In the genomic region with DNA sequence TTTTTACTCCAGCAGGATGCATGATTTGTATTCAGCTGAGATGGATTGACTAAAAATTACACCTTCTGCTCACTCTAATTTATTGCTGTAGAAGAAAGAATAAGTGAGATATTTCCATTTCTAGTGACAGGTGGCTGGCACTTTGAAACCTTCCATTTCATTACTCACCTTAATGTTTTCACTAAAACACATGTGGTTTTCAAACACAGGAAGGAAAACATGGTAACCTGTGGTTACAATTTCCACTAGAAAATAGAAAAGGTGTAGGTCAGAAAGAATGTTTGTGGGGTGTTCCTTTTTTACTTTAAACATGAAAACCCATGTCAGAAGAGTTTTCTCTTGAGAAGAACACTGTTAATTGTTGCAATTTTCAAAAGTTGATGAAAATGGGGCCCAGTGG, we compare ENCODE assay signal across 21 cellular contexts. TPM values are rescaled to one million over a fixed set of nuclear protein-coding genes. Genes with fewer than 3 reads are reported as not detected.
A peak's percentile ranks its signal among the peaks of the same experiment; 100 is the strongest.
DNase-seq lines count a peak whose midpoint lies in the region; ATAC-seq, FAIRE-seq and TF ChIP-seq lines count a peak whose summit lies in the region.
"Had no signal": no experiment of that assay in that cellular context is flagged by ENCODE, and none has a peak within 500 bp of the region (broad histone marks: within the 10 kb centered on the region; RNA-seq: fewer than 3 reads in every experiment).

No MANE protein-coding gene starts in this region.

- RAD21 ChIA-PET in GM12878 (lab: Charles Lee; ENCODE audit: unreplicated experiment) = interaction anchor here (0.9 to 2.2 kb wide), 3 partner anchors 11 to 100 kb away, joined by 3 to 11 read pairs (median 3); no protein-coding TSS in a partner anchor

- TF ChIP-seq CTCF in Peyer's patch (IDR thresholded peaks at IDR 0.05) (no peak), GM12878 (IDR thresholded peaks at IDR 0.05 in 2 of 3, conservative IDR thresholded peaks at IDR 0.05 in 1 of 3; ENCODE audit: control insufficient read depth in 2 of 3, extremely low read depth in 1 of 3, insufficient read depth in 1 of 3, low read depth in 3 of 3, low read length in 3 of 3) (no peak)

- DNase-seq in activated CD8-positive, alpha-beta memory T cell treated with anti-CD3 and anti-CD28 coated beads, Interleukin-2, amount 10 ng/mL, durations not matched to agents 7 days and 5 days = no peak
- DNase-seq in activated CD8-positive, alpha-beta memory T cell treated with anti-CD3 and anti-CD28 coated beads for 24 hours = no peak
- DNase-seq in Peyer's patch (no peak), GM12878 (ENCODE audit: low read depth, low spot score) (no peak), HCEC 1CT (no peak), substantia nigra (lab: John Stamatoyannopoulos, UW) (no peak), COLO668 (lab: John Stamatoyannopoulos, UW; ENCODE audit: unreplicated experiment) (no peak)
- no peak for DNase-seq in stimulated activated effector memory CD8-positive, alpha-beta T cell treated with anti-CD3 and anti-CD28 coated beads, Interleukin-12 subunit alpha, Interleukin-12 subunit beta, amount 100 ng/mL, for 72 hours (ENCODE audit: low spot score in 2 of 2)
- DNase-seq: activated CD4-positive, alpha-beta T cell treated with anti-CD3 and anti-CD28 coated beads, Interleukin-2, amount 50 U/mL, for 4 hours; activated gamma-delta T cell; cortex of kidney; DMS79; foreskin keratinocyte; kidney glomerular epithelial cell; NCI-H2227 treated with DMSO at 0.1 percent for 48 hours had no signal

- no peak for TF ChIP-seq POLR2A in Peyer's patch (IDR thresholded peaks at IDR 0.05)
- TF ChIP-seq POLR2A in GM12878 (IDR thresholded peaks at IDR 0.05; ENCODE audit: low read depth, low read length) = no peak

- H4K20me1 ChIP-seq in GM12878 (ENCODE audit: control insufficient read depth, insufficient read depth) = no peaks in the 10 kb centered on the region

- no peak overlapping the region for H2AFZ ChIP-seq in GM12878 (ENCODE audit: control insufficient read depth, low read depth, low read length)
- H2AFZ ChIP-seq: GM23338, neural progenitor cell had no signal

- H3K27ac ChIP-seq in Peyer's patch (peak overlapping the region in 3 of 4 donors; percentile 1 to 59 (median 32)), GM12878 (ENCODE audit: control insufficient read depth, insufficient read depth) (no peak overlapping the region), substantia nigra (ENCODE audit: low read depth, low read length, poor library complexity, severe bottlenecking) (no peak overlapping the region)
- H3K27ac ChIP-seq: foreskin keratinocyte, neural progenitor cell, tibial nerve had no signal

- no peaks in the 10 kb centered on the region for H3K27me3 Mint-ChIP-seq in activated CD8-positive, alpha-beta memory T cell treated with anti-CD3 and anti-CD28 coated beads, Interleukin-2, amount 10 ng/mL, durations not matched to agents 7 days and 5 days

- in situ Hi-C loops in GM12878 (cut with MboI) = no loop called here

- no peaks in the 10 kb centered on the region for H3K4me1 ChIP-seq in Peyer's patch
- H3K4me1 ChIP-seq in GM12878 (ENCODE audit: control insufficient read depth, insufficient read depth, low read length) = no peaks in the 10 kb centered on the region
- H3K4me1 ChIP-seq: neural progenitor cell had no signal

- no TSS peak for BruUV-seq in GM12878 (replicated peaks; lab: Mats Ljungman, UMichigan)

- peaks cover 64% of the 10 kb centered on the region for H3K4me1 Mint-ChIP-seq in activated CD8-positive, alpha-beta memory T cell treated with anti-CD3 and anti-CD28 coated beads, Interleukin-2, amount 10 ng/mL, durations not matched to agents 7 days and 5 days
- H3K4me1 Mint-ChIP-seq in stimulated activated effector memory CD8-positive, alpha-beta T cell treated with anti-CD3 and anti-CD28 coated beads, Interleukin-12 subunit alpha, Interleukin-12 subunit beta, amount 100 ng/mL, for 72 hours = peaks cover 62% of the 10 kb centered on the region
- H3K4me1 Mint-ChIP-seq: CD14-positive monocyte, memory B cell had no signal

- H3K27me3 ChIP-seq in Peyer's patch = no peaks in the 10 kb centered on the region
- H3K27me3 ChIP-seq in GM12878 (replicated peaks in 1 of 2; ENCODE audit: control insufficient read depth in 2 of 2, insufficient read depth in 2 of 2, low read length in 1 of 2) = no peaks in the 10 kb centered on the region; a peak in 1 of 4 replicates
- H3K27me3 ChIP-seq: foreskin keratinocyte, neural progenitor cell, tibial nerve had no signal

- H3K9ac ChIP-seq in GM12878 (ENCODE audit: control insufficient read depth, insufficient read depth, low read length) = no peak overlapping the region
- H3K9ac ChIP-seq: neural progenitor cell had no signal

- no peak for TF ChIP-seq RAD21 in GM12878 (IDR thresholded peaks at IDR 0.05; ENCODE audit: insufficient read depth, low read depth, low read length)

- no peaks in the 10 kb centered on the region for H3K79me2 ChIP-seq in GM12878 (ENCODE audit: control insufficient read depth, insufficient read depth, low read length)

- no peaks in the 10 kb centered on the region for H3K9me3 ChIP-seq in Peyer's patch
- H3K9me3 ChIP-seq in GM12878 (replicated peaks; ENCODE audit: control insufficient read depth, insufficient read depth, low read length) = no peaks in the 10 kb centered on the region
- H3K9me3 ChIP-seq: tibial nerve had no signal

- SMC1A ChIA-PET in GM12878 (lab: Charles Lee; ENCODE audit: uncharacterized antibody, unreplicated experiment) = interaction anchor here (0.7 to 2.9 kb wide), 5 partner anchors 8 to 146 kb away, joined by 3 to 12 read pairs (median 4); a partner anchor contains a TSS

- intact Hi-C loops in GM12878 (cut with micrococcal nuclease; ENCODE audit: unreplicated experiment) = no loop called here

- ATAC-seq in activated CD8-positive, alpha-beta memory T cell treated with anti-CD3 and anti-CD28 coated beads, Interleukin-2, amount 10 ng/mL, durations not matched to agents 7 days and 5 days = peak; percentile 67
- peak; percentile 42 for ATAC-seq in GM12878
- ATAC-seq in stimulated activated effector memory CD8-positive, alpha-beta T cell treated with anti-CD3 and anti-CD28 coated beads, Interleukin-12 subunit alpha, Interleukin-12 subunit beta, amount 100 ng/mL, for 72 hours = peak; percentile 83
- ATAC-seq: foreskin keratinocyte, GM23338, SK-N-SH treated with all-trans-retinoic acid at 6 μM for 48 hours had no signal

- no peaks in the 10 kb centered on the region for H3K9me3 Mint-ChIP-seq in activated CD8-positive, alpha-beta memory T cell treated with anti-CD3 and anti-CD28 coated beads, Interleukin-2, amount 10 ng/mL, durations not matched to agents 7 days and 5 days (ENCODE audit: low read depth)
- H3K9me3 Mint-ChIP-seq in stimulated activated effector memory CD8-positive, alpha-beta T cell treated with anti-CD3 and anti-CD28 coated beads, Interleukin-12 subunit alpha, Interleukin-12 subunit beta, amount 100 ng/mL, for 72 hours = no peaks in the 10 kb centered on the region
- H3K9me3 Mint-ChIP-seq: GM23338, memory B cell, neural progenitor cell had no signal

- H3K4me2 ChIP-seq in GM12878 (ENCODE audit: control insufficient read depth, insufficient read depth) = no peak overlapping the region
- H3K4me2 ChIP-seq: GM23338, neural progenitor cell had no signal

- POLR2A ChIA-PET in GM12878 (lab: Charles Lee) = no interaction called here

- H3K27ac Mint-ChIP-seq in activated CD8-positive, alpha-beta memory T cell treated with anti-CD3 and anti-CD28 coated beads, Interleukin-2, amount 10 ng/mL, durations not matched to agents 7 days and 5 days = peak overlapping the region; percentile 91
- peak overlapping the region; percentile 90 for H3K27ac Mint-ChIP-seq in stimulated activated effector memory CD8-positive, alpha-beta T cell treated with anti-CD3 and anti-CD28 coated beads, Interleukin-12 subunit alpha, Interleukin-12 subunit beta, amount 100 ng/mL, for 72 hours
- H3K27ac Mint-ChIP-seq: CD14-positive monocyte, GM23338, memory B cell, neural progenitor cell had no signal

- FAIRE-seq in GM12878 (lab: Jason Lieb, UNC) = no peak

- TF ChIP-seq EP300 in GM12878 (IDR thresholded peaks at IDR 0.05; ENCODE audit: borderline replicate concordance in 1 of 2, control insufficient read depth in 1 of 2, low read depth in 2 of 2, low read length in 2 of 2) = peak; percentile 25 to 66; a peak in 1 of 4 replicates

- CTCF ChIA-PET in activated CD8-positive, alpha-beta memory T cell treated with anti-CD3 and anti-CD28 coated beads, Interleukin-2, amount 10 ng/mL, durations not matched to agents 7 days and 5 days (lab: Charles Lee) = interaction anchor here (1.0 to 2.6 kb wide), 5 partner anchors 11 to 118 kb away, joined by 3 to 12 read pairs (median 7); no protein-coding TSS in a partner anchor
- CTCF ChIA-PET in GM12878 (lab: Yijun Ruan, JAX) = interaction anchor here (1.0 to 1.6 kb wide), 3 partner anchors 10 to 126 kb away, joined by 3 to 4 read pairs (median 3); no protein-coding TSS in a partner anchor

- H3K36me3 Mint-ChIP-seq in activated CD8-positive, alpha-beta memory T cell treated with anti-CD3 and anti-CD28 coated beads, Interleukin-2, amount 10 ng/mL, durations not matched to agents 7 days and 5 days = peaks cover 52% of the 10 kb centered on the region
- H3K36me3 Mint-ChIP-seq in stimulated activated effector memory CD8-positive, alpha-beta T cell treated with anti-CD3 and anti-CD28 coated beads, Interleukin-12 subunit alpha, Interleukin-12 subunit beta, amount 100 ng/mL, for 72 hours = peaks cover 85% of the 10 kb centered on the region
- H3K36me3 Mint-ChIP-seq: memory B cell, neural progenitor cell had no signal

- H3K4me3 ChIP-seq in Peyer's patch (no peak overlapping the region), GM12878 (no peak overlapping the region)
- H3K4me3 ChIP-seq: GM23338, neural progenitor cell, tibial nerve had no signal

- H3K36me3 ChIP-seq in Peyer's patch (no peaks in the 10 kb centered on the region), GM12878 (ENCODE audit: control insufficient read depth in 2 of 2, insufficient read depth in 2 of 2, low read length in 1 of 2) (no peaks in the 10 kb centered on the region)
- H3K36me3 ChIP-seq: neural progenitor cell, tibial nerve had no signal

- H3K4me3 Mint-ChIP-seq in activated CD8-positive, alpha-beta memory T cell treated with anti-CD3 and anti-CD28 coated beads, Interleukin-2, amount 10 ng/mL, durations not matched to agents 7 days and 5 days = peak overlapping the region; percentile 30
- peak overlapping the region; percentile 19 for H3K4me3 Mint-ChIP-seq in stimulated activated effector memory CD8-positive, alpha-beta T cell treated with anti-CD3 and anti-CD28 coated beads, Interleukin-12 subunit alpha, Interleukin-12 subunit beta, amount 100 ng/mL, for 72 hours
- H3K4me3 Mint-ChIP-seq: CD14-positive monocyte, GM23338, memory B cell, neural progenitor cell had no signal

RNA-seq across cellular contexts. Expression of a gene that starts 12.0 kb away (rescaled TPM):
- 10 to 100 TPM; 51.0 to 58.7 TPM for total RNA-seq in activated CD8-positive, alpha-beta memory T cell treated with anti-CD3 and anti-CD28 coated beads, Interleukin-2, amount 10 ng/mL, durations not matched to agents 7 days and 5 days
- 10 to 100 TPM in 1 of 4 donors, 1 to 10 TPM in 3; 1.8 to 11.6 (median 3.7) TPM for total RNA-seq in Peyer's patch
- 0.17 and 0.29 TPM in 2 replicates for total RNA-seq in GM12878 (2013; cell fraction: nucleolus; rRNA removed)
- total RNA-seq in GM12878 (2014; rRNA removed) = 0.98 and 1.1 TPM in 2 replicates
- total RNA-seq in GM12878 (2014; rRNA removed; fragmentation: Illumina TruSeq; extraction: Trizol) = 0.78 and 0.98 TPM in 2 replicates
- 0.93 and 0.97 TPM in 2 replicates for total RNA-seq in GM12878 (2021)
- polyA plus RNA-seq in GM12878 (2011; ENCODE audit: low read depth) = not detected
- 8.9 and 10.1 TPM in 2 replicates for polyA plus RNA-seq in GM12878 (2011; rRNA removed)
- 5.2 and 6.4 TPM in 2 replicates for polyA plus RNA-seq in GM12878 (2011; cell fraction: cytosol; rRNA removed)
- polyA plus RNA-seq in GM12878 (2011; cell fraction: nucleus; rRNA removed) = 5.3 and 5.8 TPM in 2 replicates
- polyA plus RNA-seq in GM12878 (2012) = not detected in 2 replicates
- 1.1 and 1.2 TPM in 2 replicates for polyA plus RNA-seq in GM12878 (2014; fragmentation: Illumina TruSeq; extraction: Trizol)
- under 1 TPM; 0.26 to 0.44 TPM for polyA plus RNA-seq in GM12878 (2014; fragmentation: Nextera tagmentation; extraction: Ambion mirVana)
- polyA plus RNA-seq in GM12878 (2014; rRNA removed) = 0.91 and 0.94 TPM in 2 replicates
- polyA plus RNA-seq in GM12878 (2016; fragmentation: Nextera tagmentation; extraction: Ambion mirVana) = 1 to 10 TPM in 1 of 2 experiments, under 1 TPM in 1; 0.76 to 1.3 TPM
- 11.9 and 14.6 TPM in 2 replicates for polyA minus RNA-seq in GM12878 (2011; rRNA and poly(A)+ RNA removed)
- polyA minus RNA-seq in GM12878 (2011; cell fraction: cytosol; rRNA and poly(A)+ RNA removed) = 2.9 and 3.1 TPM in 2 replicates
- 4.4 and 6.9 TPM in 2 replicates for polyA minus RNA-seq in GM12878 (2011; cell fraction: nucleus; rRNA and poly(A)+ RNA removed)

Comparison
In these comparisons a context has a peak if more than half of its experiments do, and no peak if none do; other contexts are left out.
1. H3K27ac ChIP-seq: peak in Peyer's patch (3 of 4); none in GM12878 (single experiment) and substantia nigra (single experiment).
2. RNA of a gene that starts 12.0 kb away (total RNA-seq): 51.0 to 58.7 TPM in activated CD8-positive, alpha-beta memory T cell treated with anti-CD3 and anti-CD28 coated beads, Interleukin-2, amount 10 ng/mL, durations not matched to agents 7 days and 5 days; 1.8 to 11.6 TPM in Peyer's patch and 0.17 to 1.1 TPM in GM12878; every median in the first group is over 4 times any median in the second.
3. Peak in every context shown above with its lines, with median percentiles within 50 percentile points of each other: ATAC-seq.